23 cellular contexts compared by ENCODE assay signal in genomic region chr3:167808910-167809309, GRCh38.
"Had no signal": no experiment of that assay in that cellular context is flagged by ENCODE, and none has a peak within 500 bp of the region (broad histone marks: within the 10 kb centered on the region; RNA-seq: fewer than 3 reads in every experiment).

No MANE protein-coding gene starts in this region.

- ATAC-seq: gastrocnemius medialis; sciatic nerve; stimulated activated effector memory CD8-positive, alpha-beta T cell treated with anti-CD3 and anti-CD28 coated beads, Interleukin-12 subunit alpha, Interleukin-12 subunit beta, amount 100 ng/mL, for 72 hours had no signal

- H3K4me1 ChIP-seq: adrenal gland, uterus had no signal

- H3K9me3 ChIP-seq: adrenal gland, esophagus squamous epithelium, gastrocnemius medialis, left ventricle myocardium inferior, neutrophil, thoracic aorta, uterus had no signal

- H3K27ac ChIP-seq: adrenal gland, esophagus squamous epithelium, gastrocnemius medialis, left ventricle myocardium inferior, neutrophil, uterus had no signal

- H3K27me3 ChIP-seq: adrenal gland, esophagus squamous epithelium, gastrocnemius medialis, neutrophil, uterus had no signal

- DNase-seq: activated CD4-positive, alpha-beta T cell treated with anti-CD3 and anti-CD28 coated beads for 4 hours; activated CD4-positive, alpha-beta T cell treated with anti-CD3 and anti-CD28 coated beads, Interleukin-2, amount 50 U/mL, for 4 hours; activated CD8-positive, alpha-beta memory T cell treated with anti-CD3 and anti-CD28 coated beads for 24 hours; activated effector memory CD4-positive, alpha-beta T cell treated with Interleukin-2 at 50 U/mL for 16 hours; activated naive CD4-positive, alpha-beta T cell treated with anti-CD3 and anti-CD28 coated beads for 36 hours; activated naive CD8-positive, alpha-beta T cell treated with anti-CD3 and anti-CD28 coated beads for 36 hours; adrenal gland; caudate nucleus; esophagus squamous epithelium; gastrocnemius medialis; glutamatergic neuron; left ventricle myocardium inferior; nephron progenitor cell; small intestine; stimulated activated CD4-positive, alpha-beta T cell treated with anti-CD3 and anti-CD28 coated beads, Interleukin-4, amount 100 ng/mL, for 24 hours; uterus had no signal

- H3K4me3 ChIP-seq: adrenal gland, esophagus squamous epithelium, gastrocnemius medialis, left ventricle myocardium inferior, lung, thoracic aorta, uterus had no signal

- H3K36me3 ChIP-seq: adrenal gland, esophagus squamous epithelium, gastrocnemius medialis, left ventricle myocardium inferior, neutrophil, thoracic aorta, uterus had no signal

- FAIRE-seq: astrocyte, islet of Langerhans, small intestine had no signal
